18 cellular contexts compared by ENCODE assay signal in genomic region chr11:133900176-133901105, GRCh38. TPM values are rescaled to one million over a fixed set of nuclear protein-coding genes. Genes with fewer than 3 reads are reported as not detected.
DNase-seq lines count a peak whose midpoint lies in the region; ATAC-seq, FAIRE-seq and TF ChIP-seq lines count a peak whose summit lies in the region.
"Had no signal": no experiment of that assay in that cellular context is flagged by ENCODE, and none has a peak within 500 bp of the region (broad histone marks: within the 10 kb centered on the region; RNA-seq: fewer than 3 reads in every experiment).

No MANE protein-coding gene starts in this region.

- peak; percentile 73 for DNase-seq in cardiac septum (ENCODE audit: low spot score)
- no peak for DNase-seq in Right ventricle myocardium superior
- DNase-seq in bronchial epithelial cell (ENCODE audit: low read depth) = no peak
- peak; percentile 62 for DNase-seq in osteocyte (ENCODE audit: extremely low spot score, unreplicated experiment)
- DNase-seq in UCSD-AML1 (lab: John Stamatoyannopoulos, UW; ENCODE audit: unreplicated experiment) = no peak
- no peak for DNase-seq in NCI-H2029 (lab: John Stamatoyannopoulos, UW)
- DNase-seq: COR-L47, NCI-H1048, NCI-H1436 treated with DMSO at 0.1 percent for 48 hours, NCI-H2081, NCI-H774, PC-3 had no signal

- H3K27ac Mint-ChIP-seq in osteocyte (ENCODE audit: unreplicated experiment) = no peak overlapping the region

- ATAC-seq in Right ventricle myocardium superior (ENCODE audit: poor library complexity) (no peak), HG02623 (IDR thresholded peaks at IDR 0.05; ENCODE audit: unreplicated experiment) (no peak)
- ATAC-seq: HepG2, PC-3 had no signal

- intact Hi-C loops in cardiac septum (cut with DNase I) = no loop called here
- intact Hi-C loops in Right ventricle myocardium superior (cut with DNase I) = no loop called here

- H3K36me3 Mint-ChIP-seq in osteocyte (ENCODE audit: unreplicated experiment) = no peaks in the 10 kb centered on the region

- H3K4me3 Mint-ChIP-seq in osteocyte (ENCODE audit: unreplicated experiment) = no peak overlapping the region

- TF ChIP-seq CTCF in bronchial epithelial cell (IDR thresholded peaks at IDR 0.05; ENCODE audit: insufficient read depth, low read length, severe bottlenecking) (no peak), osteocyte (IDR thresholded peaks at IDR 0.05) (no peak)

- no peaks in the 10 kb centered on the region for H3K36me3 ChIP-seq in bronchial epithelial cell (ENCODE audit: control insufficient read depth, insufficient read depth, low read length)

- no peak overlapping the region for H3K4me3 ChIP-seq in bronchial epithelial cell (ENCODE audit: low read depth, low read length)

- H3K27me3 Mint-ChIP-seq in osteocyte (ENCODE audit: unreplicated experiment) = no peaks in the 10 kb centered on the region

- no peaks in the 10 kb centered on the region for H3K9me3 Mint-ChIP-seq in osteocyte (ENCODE audit: unreplicated experiment)

- no peaks in the 10 kb centered on the region for H3K27me3 ChIP-seq in bronchial epithelial cell (ENCODE audit: control insufficient read depth, insufficient read depth, low read length)

- peak; percentile 50 for FAIRE-seq in bronchial epithelial cell (lab: Jason Lieb, UNC)
- FAIRE-seq: H1, HepG2 had no signal

- H3K4me1 Mint-ChIP-seq in osteocyte (ENCODE audit: unreplicated experiment) = no peaks in the 10 kb centered on the region

RNA-seq across cellular contexts. Expression of gene SPATA19, which starts 55.1 kb away (rescaled TPM):
- not detected for total RNA-seq in cardiac septum
- total RNA-seq in Right ventricle myocardium superior = not detected
- total RNA-seq in bronchial epithelial cell = not detected in 2 replicates
- total RNA-seq in osteocyte = not detected in 2 replicates
- total RNA-seq: Daoy, H1, HepG2, M059J, NCI-H460, PC-3 had no signal

RNA-seq across cellular contexts. Expression of gene IGSF9B, which starts 56.3 kb away (rescaled TPM):
- total RNA-seq in cardiac septum (85.3 TPM), Right ventricle myocardium superior (38.9 TPM), bronchial epithelial cell (under 0.01 and 0.38 TPM in 2 replicates), osteocyte (2.7 and 3.8 TPM in 2 replicates)
- total RNA-seq: HepG2 had no signal

Comparison
In these comparisons a context has a peak if more than half of its experiments do, and no peak if none do; other contexts are left out.
1. DNase-seq: peak in cardiac septum (single experiment) and osteocyte (single experiment); none in Right ventricle myocardium superior (single experiment), bronchial epithelial cell (single experiment), UCSD-AML1 (single experiment) and NCI-H2029 (single experiment).